In genomic region chr10:97292862-97293198, GRCh38 we compare ENCODE assay signal across 7 cellular contexts. TPM values are rescaled to one million over a fixed set of nuclear protein-coding genes. Genes with fewer than 3 reads are reported as not detected.
A peak's percentile ranks its signal among the peaks of the same experiment; 100 is the strongest.
DNase-seq lines count a peak whose midpoint lies in the region; ATAC-seq and TF ChIP-seq lines count a peak whose summit lies in the region.

No MANE protein-coding gene starts in this region.

- 61% methylated on average over 3 of the region's 3 CpGs for WGBS in prostate gland

- H3K36me3 Mint-ChIP-seq in osteocyte (ENCODE audit: unreplicated experiment), result no peaks in the 10 kb centered on the region

- H3K4me1 ChIP-seq in OCI-LY1 (ENCODE audit: insufficient read depth, low read length, severe bottlenecking) (peaks cover 7% of the 10 kb centered on the region), prostate gland (replicated peaks) (peaks cover 5% of the 10 kb centered on the region)

- H3K4me3 ChIP-seq in GM12865 (ENCODE audit: low read depth, low read length) (peak overlapping the region; percentile 22; the same call in 1 of the 2 replicates), OCI-LY1 (ENCODE audit: low read depth, low read length, poor library complexity, severe bottlenecking) (peak overlapping the region; percentile 95), dorsolateral prefrontal cortex (peak overlapping the region in 48 of 59 donors; percentile 77 to 100 (median 95)), prostate gland (no peak overlapping the region)

- no peaks in the 10 kb centered on the region for H3K9me2 ChIP-seq in OCI-LY1 (ENCODE audit: low read depth, low read length)

- H3F3A ChIP-seq in OCI-LY1 (ENCODE audit: insufficient read depth, low read length), result no peaks in the 10 kb centered on the region

- DNase-seq in GM12865 (ENCODE audit: low read depth) (no peak), dorsolateral prefrontal cortex (no peak), osteocyte (ENCODE audit: extremely low spot score, unreplicated experiment) (no peak), prostate gland (ENCODE audit: low spot score) (no peak), iPS-NIHi11 (ENCODE audit: low spot score) (no peak), left lobe of liver (ENCODE audit: low spot score) (no peak)

- TF ChIP-seq CTCF in GM12865 (IDR thresholded peaks at IDR 0.05; ENCODE audit: insufficient read depth, low read depth, low read length, missing control alignments) (no peak), OCI-LY1 (IDR thresholded peaks at IDR 0.05; ENCODE audit: low read length) (no peak), dorsolateral prefrontal cortex (IDR thresholded peaks at IDR 0.05 in 54 of 56, conservative IDR thresholded peaks at IDR 0.05 in 2 of 56; ENCODE audit: low read depth in 1 of 56, partially characterized antibody in 56 of 56) (peak in 3 of 56 donors; percentile 10 to 41 (median 19)), osteocyte (IDR thresholded peaks at IDR 0.05) (no peak), prostate gland (IDR thresholded peaks at IDR 0.05) (no peak)

- peaks cover 8% of the 10 kb centered on the region for H3K79me2 ChIP-seq in OCI-LY1 (ENCODE audit: insufficient read depth, low read length)

- no peaks in the 10 kb centered on the region for H3K9me3 ChIP-seq in OCI-LY1 (ENCODE audit: low read length)
- no peaks in the 10 kb centered on the region for H3K9me3 ChIP-seq in prostate gland

- H4K20me1 ChIP-seq in OCI-LY1 (ENCODE audit: insufficient read depth, low read length), result no peaks in the 10 kb centered on the region

- H3K4me2 ChIP-seq in OCI-LY1 (ENCODE audit: low read length), result peak overlapping the region; percentile 57

- TF ChIP-seq POLR2A in prostate gland (IDR thresholded peaks at IDR 0.05), result no peak

- H3K27me3 Mint-ChIP-seq in osteocyte (ENCODE audit: unreplicated experiment), result no peaks in the 10 kb centered on the region

- H3K4me3 Mint-ChIP-seq in osteocyte (ENCODE audit: unreplicated experiment), result peak overlapping the region; percentile 82

- H3K4me1 Mint-ChIP-seq in osteocyte (ENCODE audit: unreplicated experiment), result peaks cover 16% of the 10 kb centered on the region

- H3K27me3 ChIP-seq in OCI-LY1 (ENCODE audit: insufficient read depth, low read length) (no peaks in the 10 kb centered on the region), dorsolateral prefrontal cortex (no peaks in the 10 kb centered on the region), prostate gland (replicated peaks; ENCODE audit: insufficient read depth) (no peaks in the 10 kb centered on the region)

- no peaks in the 10 kb centered on the region for H3K9me3 Mint-ChIP-seq in osteocyte (ENCODE audit: unreplicated experiment)

- H3K27ac Mint-ChIP-seq in osteocyte (ENCODE audit: unreplicated experiment), result no peak overlapping the region

- intact Hi-C loops in dorsolateral prefrontal cortex (cut with DNase I) (loop anchor here (1.0 to 5.0 kb wide), 2 partner anchors 26 to 39 kb away; partner anchors contain the start of genes FRAT2 (in 2 of the 2) and FRAT1 (in 1 of the 2)), prostate gland (cut with DNase I) (loop anchor here (5.0 kb wide), 1 partner anchor 39 kb away; the partner anchor contains the start of gene FRAT2)

- no peak for ATAC-seq in left lobe of liver

- no peak overlapping the region for H2AFZ ChIP-seq in OCI-LY1 (ENCODE audit: low read length)

- no peaks in the 10 kb centered on the region for H3K36me3 ChIP-seq in OCI-LY1 (ENCODE audit: insufficient read depth, low read length)
- no peaks in the 10 kb centered on the region for H3K36me3 ChIP-seq in prostate gland

- no peak overlapping the region for H3K9ac ChIP-seq in OCI-LY1 (ENCODE audit: low read length)

- H3K27ac ChIP-seq in OCI-LY1 (ENCODE audit: low read depth, low read length, poor library complexity, severe bottlenecking), result no peak overlapping the region
- H3K27ac ChIP-seq in dorsolateral prefrontal cortex, result peak overlapping the region in 18 of 59 donors; percentile 19 to 97 (median 92)
- no peak overlapping the region for H3K27ac ChIP-seq in prostate gland

RNA-seq across cellular contexts. Expression of gene ARHGAP19, which starts 0.4 kb away (rescaled TPM):
- total RNA-seq in dorsolateral prefrontal cortex, result 10 to 100 TPM in 40 of 120 experiments, 1 to 10 TPM in 80; 3.1 to 20.2 (median 8.4) TPM
- total RNA-seq in osteocyte, result 5.0 and 5.5 TPM in 2 replicates
- total RNA-seq in prostate gland, result 10 to 100 TPM; 10.4 to 37.1 TPM
- total RNA-seq in left lobe of liver, result 4.1 TPM

RNA-seq across cellular contexts. Expression of gene FRAT1, which starts 26.2 kb away (rescaled TPM):
- total RNA-seq in dorsolateral prefrontal cortex (10 to 100 TPM in 1 of 120 experiments, 1 to 10 TPM in 119; 3.9 to 10.3 (median 6.2) TPM), osteocyte (3.5 and 3.6 TPM in 2 replicates), prostate gland (10 to 100 TPM; 18.0 to 20.1 TPM), left lobe of liver (10.0 TPM)

RNA-seq across cellular contexts. Expression of gene FRAT2, which starts 41.7 kb away (rescaled TPM):
- total RNA-seq in dorsolateral prefrontal cortex, result 10 to 100 TPM in 38 of 120 experiments, 1 to 10 TPM in 82; 3.9 to 17.4 (median 9.0) TPM
- 7.9 and 8.0 TPM in 2 replicates for total RNA-seq in osteocyte
- total RNA-seq in prostate gland, result 10 to 100 TPM; 43.0 to 45.3 TPM
- 10.3 TPM for total RNA-seq in left lobe of liver

Comparison
In these comparisons a context has a peak if more than half of its experiments do, and no peak if none do; other contexts are left out.
1. H3K4me3 ChIP-seq: peak in GM12865 (single experiment), OCI-LY1 (single experiment) and dorsolateral prefrontal cortex (48 of 59); none in prostate gland (0 of 2).